20 cellular contexts compared by ENCODE assay signal in the genomic region with DNA sequence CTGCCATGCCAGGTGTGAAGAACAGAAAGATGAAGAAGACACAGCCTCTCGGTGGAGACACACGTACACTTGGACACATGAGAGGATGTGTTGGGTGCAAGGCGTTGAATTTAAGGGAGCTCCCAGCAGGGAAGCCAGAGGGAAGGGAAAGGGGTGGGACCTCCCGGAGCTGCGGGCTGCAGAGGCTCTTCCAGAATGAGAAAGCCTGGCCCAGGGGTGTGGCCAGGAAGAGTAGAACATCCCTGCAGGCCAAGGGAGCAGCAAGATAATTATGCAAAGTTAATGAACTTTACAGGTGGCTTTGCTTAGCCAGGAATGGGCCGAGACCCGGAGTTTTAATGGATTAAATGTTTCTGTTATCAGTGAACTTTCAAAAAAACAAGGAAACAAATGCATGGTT.
DNase-seq lines count a peak whose midpoint lies in the region; ATAC-seq and TF ChIP-seq lines count a peak whose summit lies in the region.
"Had no signal": no experiment of that assay in that cellular context is flagged by ENCODE, and none has a peak within 500 bp of the region (broad histone marks: within the 10 kb centered on the region; RNA-seq: fewer than 3 reads in every experiment).

No MANE protein-coding gene starts in this region.

- H3K9me3 Mint-ChIP-seq in activated naive CD4-positive, alpha-beta T cell treated with anti-CD3 and anti-CD28 coated beads, Interleukin-2, amount 10 ng/mL, durations not matched to agents 7 days and 5 days, result peaks cover 22% of the 10 kb centered on the region
- peaks cover 32% of the 10 kb centered on the region for H3K9me3 Mint-ChIP-seq in neural progenitor cell
- H3K9me3 Mint-ChIP-seq: CD8-positive, alpha-beta T cell had no signal

- H3K36me3 ChIP-seq in left ventricle myocardium inferior, result no peaks in the 10 kb centered on the region
- H3K36me3 ChIP-seq in lung (ENCODE audit: control insufficient read depth in 2 of 2, insufficient read depth in 2 of 2, low read length in 2 of 2), result no peaks in the 10 kb centered on the region
- no peaks in the 10 kb centered on the region for H3K36me3 ChIP-seq in neural progenitor cell
- H3K36me3 ChIP-seq: BLaER1 had no signal

- no peak for DNase-seq in activated naive CD4-positive, alpha-beta T cell treated with anti-CD3 and anti-CD28 coated beads, Interleukin-2, amount 10 ng/mL, durations not matched to agents 7 days and 5 days
- DNase-seq in activated naive CD4-positive, alpha-beta T cell (lab: John Stamatoyannopoulos, UW), result no peak
- DNase-seq in left ventricle myocardium inferior, result peak; percentile 30
- DNase-seq in cardiac septum (ENCODE audit: low spot score), result no peak
- peak; percentile 14 for DNase-seq in lung (ENCODE audit: low spot score)
- no peak for DNase-seq in neural progenitor cell (ENCODE audit: low spot score)
- DNase-seq in activated gamma-delta T cell treated with Interleukin-2 at 50 U/mL for 16 hours, result no peak
- DNase-seq: Caco-2; CD4-positive, CD25-positive, alpha-beta regulatory T cell; CD8-positive, alpha-beta T cell; DMS153; DND-41; GM23248; H7; HCEC 1CT had no signal

- no peaks in the 10 kb centered on the region for H3K27me3 ChIP-seq in left ventricle myocardium inferior (ENCODE audit: low read depth)
- H3K27me3 ChIP-seq in lung (ENCODE audit: control insufficient read depth, insufficient read depth), result no peaks in the 10 kb centered on the region
- H3K27me3 ChIP-seq in neural progenitor cell, result no peaks in the 10 kb centered on the region
- H3K27me3 ChIP-seq: BLaER1 had no signal

- no peaks in the 10 kb centered on the region for H4K20me1 ChIP-seq in neural progenitor cell (ENCODE audit: low read depth)
- H4K20me1 ChIP-seq: BLaER1 had no signal

- peaks cover 11% of the 10 kb centered on the region for H3F3A ChIP-seq in neural progenitor cell (ENCODE audit: low read depth)

- peaks cover 5% of the 10 kb centered on the region for H3K4me1 ChIP-seq in left ventricle myocardium inferior
- no peaks in the 10 kb centered on the region for H3K4me1 ChIP-seq in lung (ENCODE audit: control insufficient read depth in 2 of 2, insufficient read depth in 2 of 2, low read length in 2 of 2)
- peaks cover 11% of the 10 kb centered on the region for H3K4me1 ChIP-seq in neural progenitor cell
- H3K4me1 ChIP-seq: BLaER1, Caco-2 had no signal

- peak overlapping the region; percentile 41 for H3K4me3 ChIP-seq in left ventricle myocardium inferior
- no peak overlapping the region for H3K4me3 ChIP-seq in lung
- no peak overlapping the region for H3K4me3 ChIP-seq in neural progenitor cell
- H3K4me3 ChIP-seq: BLaER1, GM23248 had no signal

- no peak overlapping the region for H3K4me2 ChIP-seq in neural progenitor cell
- H3K4me2 ChIP-seq: BLaER1 had no signal

- peak overlapping the region; percentile 62 for H3K27ac ChIP-seq in left ventricle myocardium inferior (replicated peaks)
- no peak overlapping the region for H3K27ac ChIP-seq in lung (ENCODE audit: low read depth in 1 of 2, low read length in 1 of 2)
- H3K27ac ChIP-seq in neural progenitor cell, result no peak overlapping the region
- H3K27ac ChIP-seq: 22Rv1, BLaER1, C4-2B, GM23248 had no signal

- intact Hi-C loops in left ventricle myocardium inferior (cut with micrococcal nuclease), result no loop called here
- intact Hi-C loops in cardiac septum (cut with DNase I), result no loop called here

- peaks cover 5% of the 10 kb centered on the region for H3K36me3 Mint-ChIP-seq in activated naive CD4-positive, alpha-beta T cell treated with anti-CD3 and anti-CD28 coated beads, Interleukin-2, amount 10 ng/mL, durations not matched to agents 7 days and 5 days
- H3K36me3 Mint-ChIP-seq in neural progenitor cell, result no peaks in the 10 kb centered on the region
- H3K36me3 Mint-ChIP-seq: CD4-positive, CD25-positive, alpha-beta regulatory T cell; CD8-positive, alpha-beta T cell had no signal

- 76 to 83% methylated on average over 7 of the region's 7 CpGs for WGBS in lung, 2 donors

- CTCF ChIA-PET in activated naive CD4-positive, alpha-beta T cell treated with anti-CD3 and anti-CD28 coated beads, Interleukin-2, amount 10 ng/mL, durations not matched to agents 7 days and 5 days (lab: Charles Lee), result no interaction called here

- H3K27ac Mint-ChIP-seq in activated naive CD4-positive, alpha-beta T cell treated with anti-CD3 and anti-CD28 coated beads, Interleukin-2, amount 10 ng/mL, durations not matched to agents 7 days and 5 days, result peak overlapping the region; percentile 58
- peak overlapping the region; percentile 23 for H3K27ac Mint-ChIP-seq in neural progenitor cell
- H3K27ac Mint-ChIP-seq: B cell; CD4-positive, CD25-positive, alpha-beta regulatory T cell; CD8-positive, alpha-beta T cell had no signal

- H3K9me3 ChIP-seq in left ventricle myocardium inferior (replicated peaks) (peaks cover 3% of the 10 kb centered on the region), lung (ENCODE audit: control insufficient read depth in 2 of 2, insufficient read depth in 1 of 2, low read length in 1 of 2) (peaks cover 0 to under 1% of the 10 kb centered on the region in 2 donors), neural progenitor cell (ENCODE audit: low read depth) (no peaks in the 10 kb centered on the region)

- no peak for ATAC-seq in lung (ENCODE audit: insufficient read depth, low FRiP score)
- no peak for ATAC-seq in HG03159 (IDR thresholded peaks at IDR 0.05; ENCODE audit: unreplicated experiment)
- ATAC-seq: CD8-positive, alpha-beta T cell had no signal

- H3K4me3 Mint-ChIP-seq in activated naive CD4-positive, alpha-beta T cell treated with anti-CD3 and anti-CD28 coated beads, Interleukin-2, amount 10 ng/mL, durations not matched to agents 7 days and 5 days, result no peak overlapping the region
- H3K4me3 Mint-ChIP-seq in neural progenitor cell, result no peak overlapping the region
- H3K4me3 Mint-ChIP-seq: B cell; CD4-positive, CD25-positive, alpha-beta regulatory T cell; CD8-positive, alpha-beta T cell had no signal

- H2AFZ ChIP-seq in neural progenitor cell (replicated peaks), result no peak overlapping the region
- H2AFZ ChIP-seq: GM23248 had no signal

- peaks cover 68% of the 10 kb centered on the region for H3K4me1 Mint-ChIP-seq in activated naive CD4-positive, alpha-beta T cell treated with anti-CD3 and anti-CD28 coated beads, Interleukin-2, amount 10 ng/mL, durations not matched to agents 7 days and 5 days
- H3K4me1 Mint-ChIP-seq in neural progenitor cell, result peaks cover 33% of the 10 kb centered on the region
- H3K4me1 Mint-ChIP-seq: B cell had no signal

- H3K9ac ChIP-seq in neural progenitor cell, result no peak overlapping the region
- H3K9ac ChIP-seq: BLaER1, GM23248 had no signal

- no peaks in the 10 kb centered on the region for H3K79me2 ChIP-seq in neural progenitor cell (ENCODE audit: low read depth)

- no peaks in the 10 kb centered on the region for H3K27me3 Mint-ChIP-seq in activated naive CD4-positive, alpha-beta T cell treated with anti-CD3 and anti-CD28 coated beads, Interleukin-2, amount 10 ng/mL, durations not matched to agents 7 days and 5 days
- H3K27me3 Mint-ChIP-seq in neural progenitor cell (ENCODE audit: insufficient read depth, low read depth), result peaks cover 21% of the 10 kb centered on the region

- TF ChIP-seq CTCF in left ventricle myocardium inferior (IDR thresholded peaks at IDR 0.05; ENCODE audit: borderline replicate concordance) (no peak), lung (IDR thresholded peaks at IDR 0.05; ENCODE audit: control extremely low read depth, extremely low read depth) (no peak), neural progenitor cell (IDR thresholded peaks at IDR 0.05) (no peak)

Comparison
In these comparisons a context has a peak if more than half of its experiments do, and no peak if none do; other contexts are left out.
1. DNase-seq: peak in left ventricle myocardium inferior (single experiment) and lung (single experiment); none in activated naive CD4-positive, alpha-beta T cell treated with anti-CD3 and anti-CD28 coated beads, Interleukin-2, amount 10 ng/mL, durations not matched to agents 7 days and 5 days (single experiment), activated naive CD4-positive, alpha-beta T cell (0 of 4), cardiac septum (single experiment), neural progenitor cell (single experiment) and activated gamma-delta T cell treated with Interleukin-2 at 50 U/mL for 16 hours (single experiment).